28 cellular contexts compared by ENCODE assay signal in genomic region chr4:186739317-186739716, GRCh38.
"Had no signal": no experiment of that assay in that cellular context is flagged by ENCODE, and none has a peak within 500 bp of the region (broad histone marks: within the 10 kb centered on the region; RNA-seq: fewer than 3 reads in every experiment).

No MANE protein-coding gene starts in this region.

- H3K9ac ChIP-seq: KMS-11 had no signal

- H3K4me3 ChIP-seq: MG63 had no signal

- H3K27me3 ChIP-seq: MG63 had no signal

- DNase-seq: Karpas-422, Kasumi-1, MG63, MM.1S, MV-4-11, NCI-H1048, NCI-H1092, NCI-H1417, NCI-H1417 treated with DMSO at 0.1 percent for 48 hours, NCI-H1436, NCI-H1436 treated with DMSO at 0.1 percent for 48 hours, NCI-H146, NCI-H187, NCI-H187 treated with DMSO at 0.1 percent for 48 hours, NCI-H1930, NCI-H2029, NCI-H2029 treated with DMSO at 0.1 percent for 48 hours, NCI-H2081, NCI-H2081 treated with DMSO at 0.1 percent for 48 hours, NCI-H2107, NCI-H2171, NCI-H2227 treated with DMSO at 0.1 percent for 48 hours, NCI-H226, NCI-H345, NCI-H446, NCI-H446 treated with DMSO at 0.1 percent for 48 hours, NCI-H510A had no signal

- H3K4me2 ChIP-seq: KMS-11 had no signal

- H3K27ac ChIP-seq: KMS-11 had no signal

- H3K36me3 ChIP-seq: MG63 had no signal

- H3K9me3 ChIP-seq: MG63 had no signal
